In genomic region chr9:136483589-136484152, GRCh38 we compare ENCODE assay signal across 9 cellular contexts. TPM values are rescaled to one million over a fixed set of nuclear protein-coding genes. Genes with fewer than 3 reads are reported as not detected.
A peak's percentile ranks its signal among the peaks of the same experiment; 100 is the strongest.
DNase-seq lines count a peak whose midpoint lies in the region; ATAC-seq, FAIRE-seq and TF ChIP-seq lines count a peak whose summit lies in the region.
"Had no signal": no experiment of that assay in that cellular context is flagged by ENCODE, and none has a peak within 500 bp of the region (broad histone marks: within the 10 kb centered on the region; RNA-seq: fewer than 3 reads in every experiment).

No MANE protein-coding gene starts in this region.

- peak overlapping the region; percentile 100 for H3K27ac ChIP-seq in kidney (ENCODE audit: low read depth in 2 of 2, low read length in 2 of 2)

- TF ChIP-seq CTCF in kidney (IDR thresholded peaks at IDR 0.05; ENCODE audit: borderline replicate concordance, extremely low read depth, insufficient read depth): no peak

- H3K9ac ChIP-seq in kidney (ENCODE audit: low read length in 2 of 2): peak overlapping the region; percentile 77 to 88

- ATAC-seq in GM19025 (IDR thresholded peaks at IDR 0.05; ENCODE audit: low read depth, unreplicated experiment): peak; percentile 61
- ATAC-seq in HG03196 (IDR thresholded peaks at IDR 0.05; ENCODE audit: unreplicated experiment): peak; percentile 59
- ATAC-seq in activated CD4-positive, CD25-positive, alpha-beta regulatory T cell treated with anti-CD3 and anti-CD28 coated beads, Interleukin-2, amount 50 U/mL, for 24 hours: peak; percentile 64 to 68
- ATAC-seq in central memory CD8-positive, alpha-beta T cell (replicated peaks; ENCODE audit: extremely low read depth, poor library complexity, severe bottlenecking): peak; percentile 55

- H3K4me1 ChIP-seq in kidney (ENCODE audit: control insufficient read depth in 1 of 2, insufficient read depth in 1 of 2, low read depth in 1 of 2, low read length in 2 of 2): peaks cover 17 to 28% of the 10 kb centered on the region in 2 donors

- no peak for FAIRE-seq in kidney (lab: Jason Lieb, UNC)
- FAIRE-seq: TTC549 had no signal

- H3K4me3 Mint-ChIP-seq in central memory CD8-positive, alpha-beta T cell: peak overlapping the region; percentile 99

- H3K27me3 Mint-ChIP-seq in central memory CD8-positive, alpha-beta T cell: no peaks in the 10 kb centered on the region

- peaks cover 26% of the 10 kb centered on the region for H3K36me3 Mint-ChIP-seq in central memory CD8-positive, alpha-beta T cell (ENCODE audit: insufficient read depth)

- no peaks in the 10 kb centered on the region for H3K9me3 Mint-ChIP-seq in central memory CD8-positive, alpha-beta T cell

- no peaks in the 10 kb centered on the region for H3K9me3 ChIP-seq in kidney (ENCODE audit: control insufficient read depth in 1 of 2, low read length in 2 of 2)

- intact Hi-C loops in kidney (cut with DNase I): no loop called here

- H3K27ac Mint-ChIP-seq in central memory CD8-positive, alpha-beta T cell (ENCODE audit: low read depth): peak overlapping the region; percentile 99

- H3K36me3 ChIP-seq in kidney (ENCODE audit: control insufficient read depth in 1 of 2, insufficient read depth in 2 of 2, low read length in 2 of 2): no peaks in the 10 kb centered on the region

- peaks cover 29% of the 10 kb centered on the region for H3K4me1 Mint-ChIP-seq in central memory CD8-positive, alpha-beta T cell

- peak overlapping the region; percentile 76 to 77 for H3K4me3 ChIP-seq in kidney (ENCODE audit: low read length in 2 of 2)

- DNase-seq in AG20443 (ENCODE audit: low spot score) (peak; percentile 99), NCI-H345 (lab: John Stamatoyannopoulos, UW) (peak; percentile 94), kidney (peak; percentile 98)
- peak; percentile 95 to 97 for DNase-seq in central memory CD8-positive, alpha-beta T cell (ENCODE audit: low spot score in 2 of 2)
- peak; percentile 94 for DNase-seq in stimulated activated CD4-positive, alpha-beta T cell treated with anti-CD3 and anti-CD28 coated beads, Interleukin-15, amount 100 ng/mL, for 1 hour (ENCODE audit: low read depth in 1 of 2, low spot score in 1 of 2)

RNA-seq across cellular contexts. Expression of gene SEC16A, which starts 0.8 kb away (rescaled TPM):
- 67.1 TPM for total RNA-seq in kidney
- polyA plus RNA-seq in kidney (ENCODE audit: insufficient read depth, low read depth, low replicate concordance): 37.0 TPM

RNA-seq across cellular contexts. Expression of gene INPP5E, which starts 44.0 kb away (rescaled TPM):
- 14.0 TPM for total RNA-seq in kidney
- 6.9 TPM for polyA plus RNA-seq in kidney (ENCODE audit: insufficient read depth, low read depth, low replicate concordance)

Comparison
In these comparisons a context has a peak if more than half of its experiments do, and no peak if none do; other contexts are left out.
1. Peak in every context shown above with its lines: DNase-seq, ATAC-seq, H3K4me3 ChIP-seq and H3K27ac ChIP-seq.